In the genomic region with DNA sequence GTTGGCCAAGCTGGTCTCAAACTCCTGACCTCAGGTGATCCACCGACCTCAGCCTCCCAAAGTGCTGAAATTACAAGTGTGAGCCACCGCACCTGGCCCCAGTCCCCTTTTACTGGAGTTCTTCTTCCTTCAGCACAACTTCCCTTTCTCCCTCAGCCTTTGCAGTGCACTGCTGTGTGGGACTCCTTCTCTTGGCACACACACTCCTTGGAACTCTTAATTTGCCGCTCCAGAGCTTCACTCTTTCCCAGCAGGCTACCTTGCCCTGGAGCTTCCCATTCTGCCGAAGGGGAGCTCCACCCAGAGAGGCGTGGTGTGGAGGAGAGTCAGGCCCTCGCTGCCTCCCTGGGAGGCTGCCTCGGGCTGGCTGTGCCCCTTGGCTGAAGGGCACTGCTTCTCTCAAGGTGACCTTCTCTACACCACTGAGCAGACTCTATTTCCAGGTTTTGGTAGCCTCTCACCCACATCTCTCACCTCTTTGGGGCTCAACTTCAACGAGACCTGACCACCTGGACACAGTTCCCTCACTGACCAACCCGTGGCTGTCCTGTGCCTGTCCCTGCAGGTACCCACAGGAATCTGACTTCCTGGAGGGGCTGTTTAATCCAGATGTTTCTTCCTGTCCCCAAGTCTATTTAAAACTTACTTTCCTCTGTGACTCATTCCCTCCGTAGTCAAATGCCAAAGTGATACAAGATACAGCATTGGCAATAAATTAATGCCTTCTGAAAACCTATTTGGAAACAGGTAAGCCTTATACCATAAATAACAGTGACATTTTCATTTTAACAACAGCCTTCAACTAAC, we compare ENCODE assay signal across 1 cellular context.
TF ChIP-seq lines count a peak whose summit lies in the region.

No MANE protein-coding gene starts in this region.

TF ChIP-seq in HCT116, 20 proteins besides CTCF, POLR2A, EP300 and RAD21:
- TF ChIP-seq ELF1 (IDR thresholded peaks at IDR 0.05; ENCODE audit: borderline replicate concordance, low read depth) (no peak), ZFX (IDR thresholded peaks at IDR 0.05) (no peak), SP1 (IDR thresholded peaks at IDR 0.05; ENCODE audit: low read depth) (peak; percentile 37; the same call in 1 of the 2 replicates), JUND (IDR thresholded peaks at IDR 0.05) (peak; percentile 67), FOSL1 (IDR thresholded peaks at IDR 0.05; ENCODE audit: low read depth) (peak; percentile 68), TCF7L2 (IDR thresholded peaks at IDR 0.05; ENCODE audit: borderline replicate concordance, extremely low read depth, insufficient read depth, insufficient read length) (no peak), ZNF274 (IDR thresholded peaks at IDR 0.05; ENCODE audit: low read depth, low read length) (no peak), CBX3 (IDR thresholded peaks at IDR 0.05; ENCODE audit: low read depth) (no peak), CEBPB (IDR thresholded peaks at IDR 0.05; ENCODE audit: low read depth) (no peak), SIN3A (IDR thresholded peaks at IDR 0.05; ENCODE audit: low read depth) (no peak)
- TF ChIP-seq, protein P1, sequence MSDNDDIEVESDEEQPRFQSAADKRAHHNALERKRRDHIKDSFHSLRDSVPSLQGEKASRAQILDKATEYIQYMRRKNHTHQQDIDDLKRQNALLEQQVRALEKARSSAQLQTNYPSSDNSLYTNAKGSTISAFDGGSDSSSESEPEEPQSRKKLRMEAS (IDR thresholded peaks at IDR 0.05): peak; percentile 33; the same call in 1 of the 2 replicates
- TF ChIP-seq, protein P2, sequence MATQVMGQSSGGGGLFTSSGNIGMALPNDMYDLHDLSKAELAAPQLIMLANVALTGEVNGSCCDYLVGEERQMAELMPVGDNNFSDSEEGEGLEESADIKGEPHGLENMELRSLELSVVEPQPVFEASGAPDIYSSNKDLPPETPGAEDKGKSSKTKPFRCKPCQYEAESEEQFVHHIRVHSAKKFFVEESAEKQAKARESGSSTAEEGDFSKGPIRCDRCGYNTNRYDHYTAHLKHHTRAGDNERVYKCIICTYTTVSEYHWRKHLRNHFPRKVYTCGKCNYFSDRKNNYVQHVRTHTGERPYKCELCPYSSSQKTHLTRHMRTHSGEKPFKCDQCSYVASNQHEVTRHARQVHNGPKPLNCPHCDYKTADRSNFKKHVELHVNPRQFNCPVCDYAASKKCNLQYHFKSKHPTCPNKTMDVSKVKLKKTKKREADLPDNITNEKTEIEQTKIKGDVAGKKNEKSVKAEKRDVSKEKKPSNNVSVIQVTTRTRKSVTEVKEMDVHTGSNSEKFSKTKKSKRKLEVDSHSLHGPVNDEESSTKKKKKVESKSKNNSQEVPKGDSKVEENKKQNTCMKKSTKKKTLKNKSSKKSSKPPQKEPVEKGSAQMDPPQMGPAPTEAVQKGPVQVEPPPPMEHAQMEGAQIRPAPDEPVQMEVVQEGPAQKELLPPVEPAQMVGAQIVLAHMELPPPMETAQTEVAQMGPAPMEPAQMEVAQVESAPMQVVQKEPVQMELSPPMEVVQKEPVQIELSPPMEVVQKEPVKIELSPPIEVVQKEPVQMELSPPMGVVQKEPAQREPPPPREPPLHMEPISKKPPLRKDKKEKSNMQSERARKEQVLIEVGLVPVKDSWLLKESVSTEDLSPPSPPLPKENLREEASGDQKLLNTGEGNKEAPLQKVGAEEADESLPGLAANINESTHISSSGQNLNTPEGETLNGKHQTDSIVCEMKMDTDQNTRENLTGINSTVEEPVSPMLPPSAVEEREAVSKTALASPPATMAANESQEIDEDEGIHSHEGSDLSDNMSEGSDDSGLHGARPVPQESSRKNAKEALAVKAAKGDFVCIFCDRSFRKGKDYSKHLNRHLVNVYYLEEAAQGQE (IDR thresholded peaks at IDR 0.05; ENCODE audit: low read depth): no peak
TF ChIP-seq in HCT116: peak in this region for 4.
